11 cellular contexts compared by ENCODE assay signal in the genomic region with DNA sequence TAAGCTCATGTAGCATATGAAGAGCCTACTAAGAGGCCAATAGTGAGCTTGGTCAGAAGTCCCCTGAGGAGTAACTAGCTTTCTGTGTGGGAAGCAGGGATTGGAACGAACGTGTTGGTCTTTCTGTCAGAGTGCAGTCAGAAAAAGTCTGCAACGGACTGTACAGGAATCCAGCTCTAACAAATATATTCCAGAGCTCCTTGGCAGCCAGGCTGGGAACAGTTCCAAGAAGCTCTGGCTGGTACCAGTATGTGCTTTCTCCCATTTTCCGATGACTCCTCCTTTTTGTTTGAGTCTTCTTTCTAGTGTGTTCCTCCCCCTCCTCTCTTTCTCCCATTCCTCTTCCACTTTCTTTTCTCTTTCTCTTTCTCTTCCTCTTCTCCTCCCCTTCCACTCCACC. TPM values are rescaled to one million over a fixed set of nuclear protein-coding genes. Genes with fewer than 3 reads are reported as not detected.
A peak's percentile ranks its signal among the peaks of the same experiment; 100 is the strongest.
DNase-seq lines count a peak whose midpoint lies in the region; ATAC-seq and TF ChIP-seq lines count a peak whose summit lies in the region.
"Had no signal": no experiment of that assay in that cellular context is flagged by ENCODE, and none has a peak within 500 bp of the region (broad histone marks: within the 10 kb centered on the region; RNA-seq: fewer than 3 reads in every experiment).

No MANE protein-coding gene starts in this region.

- DNase-seq in AG20443 (ENCODE audit: low spot score) (peak; percentile 61), brain microvascular endothelial cell (peak; percentile 47), hepatocyte (ENCODE audit: low spot score) (peak; percentile 77), pulmonary artery endothelial cell (ENCODE audit: low read depth, low spot score) (peak; percentile 26), NCI-H510A (lab: John Stamatoyannopoulos, UW) (no peak), AML-193 (lab: John Stamatoyannopoulos, UW) (no peak)
- DNase-seq: NCI-H187 treated with DMSO at 0.1 percent for 48 hours had no signal

- H3K27me3 ChIP-seq in brain microvascular endothelial cell (replicated peaks): no peaks in the 10 kb centered on the region
- no peaks in the 10 kb centered on the region for H3K27me3 ChIP-seq in hepatocyte

- no peak overlapping the region for H3K27ac ChIP-seq in brain microvascular endothelial cell
- peak overlapping the region; percentile 94 for H3K27ac ChIP-seq in hepatocyte

- H4K20me1 ChIP-seq in hepatocyte (ENCODE audit: insufficient read depth, poor library complexity, severe bottlenecking): no peaks in the 10 kb centered on the region

- ATAC-seq in HG03108 (IDR thresholded peaks at IDR 0.05; ENCODE audit: unreplicated experiment) (no peak), HG03039 (IDR thresholded peaks at IDR 0.05; ENCODE audit: unreplicated experiment) (no peak)
- ATAC-seq: GM23338; stimulated activated memory B cell treated with anti-CD40 and anti-IgM and Interleukin-4, amounts not matched to agents 10 μg/mL and 1 μg/mL and 100 μg/mL, for 72 hours had no signal

- H2AFZ ChIP-seq in hepatocyte: peak overlapping the region; percentile 37
- H2AFZ ChIP-seq: GM23338 had no signal

- TF ChIP-seq CTCF in brain microvascular endothelial cell (IDR thresholded peaks at IDR 0.05; ENCODE audit: low read depth, low read length, missing control alignments) (no peak), hepatocyte (IDR thresholded peaks at IDR 0.05; ENCODE audit: poor library complexity) (no peak)

- no peaks in the 10 kb centered on the region for H3K9me2 ChIP-seq in hepatocyte (replicated peaks; ENCODE audit: insufficient read depth)

- H3K4me3 ChIP-seq in brain microvascular endothelial cell (ENCODE audit: low read depth, low read length): no peak overlapping the region
- H3K4me3 ChIP-seq in hepatocyte: no peak overlapping the region
- H3K4me3 ChIP-seq: GM23338 had no signal

- H3K9me3 ChIP-seq in hepatocyte (ENCODE audit: low read depth): no peaks in the 10 kb centered on the region

- peaks cover 8% of the 10 kb centered on the region for H3K36me3 ChIP-seq in brain microvascular endothelial cell (replicated peaks)
- no peaks in the 10 kb centered on the region for H3K36me3 ChIP-seq in hepatocyte (replicated peaks; ENCODE audit: insufficient read depth, low read depth)

- peak overlapping the region; percentile 55 for H3K4me2 ChIP-seq in hepatocyte
- H3K4me2 ChIP-seq: GM23338 had no signal

- 50% methylated on average over 4 of the region's 4 CpGs for WGBS in hepatocyte (ENCODE audit: low lambda C conversion rate, missing lambda C conversion rate)

- H3K4me1 ChIP-seq in hepatocyte (ENCODE audit: insufficient read depth): peaks cover 4% of the 10 kb centered on the region

- H3K79me2 ChIP-seq in hepatocyte: no peaks in the 10 kb centered on the region

- in situ Hi-C loops in brain microvascular endothelial cell (cut with HindIII; ENCODE audit: low pct_ligation_motif_present, low sequenced_read_pairs): loop anchor here (25.0 kb wide), 1 partner anchor 241 kb away; no protein-coding TSS in a partner anchor

RNA-seq across cellular contexts. Expression of a gene that starts 59.8 kb away (rescaled TPM):
- 8.9 and 14.3 TPM in 2 replicates for total RNA-seq in hepatocyte
- polyA plus RNA-seq in hepatocyte: 11.1 and 14.2 TPM in 2 replicates
- 43.8 and 46.2 TPM in 2 replicates for total RNA-seq in pulmonary artery endothelial cell

Comparison
In these comparisons a context has a peak if more than half of its experiments do, and no peak if none do; other contexts are left out.
1. DNase-seq: peak in AG20443 (single experiment), brain microvascular endothelial cell (single experiment), hepatocyte (single experiment) and pulmonary artery endothelial cell (single experiment); none in NCI-H510A (single experiment) and AML-193 (0 of 2).